1 cellular context compared by ENCODE assay signal in genomic region chr12:65420941-65421340, GRCh38.
TF ChIP-seq lines count a peak whose summit lies in the region.

No MANE protein-coding gene starts in this region.

TF ChIP-seq in SK-N-SH treated with all-trans-retinoic acid at 6 μM for 48 hours, 23 proteins besides CTCF, POLR2A, EP300 and RAD21 (continued from another document):
- TF ChIP-seq CREB5 (CRISPR knock-in tag; IDR thresholded peaks at IDR 0.05; ENCODE audit: low read depth) = no peak
- no peak for TF ChIP-seq OSR1 (CRISPR knock-in tag; IDR thresholded peaks at IDR 0.05)
- TF ChIP-seq ARNTL (CRISPR knock-in tag; IDR thresholded peaks at IDR 0.05; ENCODE audit: borderline replicate concordance, low read depth) = no peak
- no peak for TF ChIP-seq ESRRG (CRISPR knock-in tag; IDR thresholded peaks at IDR 0.05)
- TF ChIP-seq PPARA (CRISPR knock-in tag; IDR thresholded peaks at IDR 0.05; ENCODE audit: borderline replicate concordance) = no peak
- no peak for TF ChIP-seq BACH2 (CRISPR knock-in tag; IDR thresholded peaks at IDR 0.05; ENCODE audit: borderline replicate concordance)
- no peak for TF ChIP-seq ZC3H10 (CRISPR knock-in tag; IDR thresholded peaks at IDR 0.05)
- no peak for TF ChIP-seq PATZ1 (CRISPR knock-in tag; IDR thresholded peaks at IDR 0.05; ENCODE audit: borderline replicate concordance)
